Comparison of ENCODE assay signal across 1 cellular context in the genomic region with DNA sequence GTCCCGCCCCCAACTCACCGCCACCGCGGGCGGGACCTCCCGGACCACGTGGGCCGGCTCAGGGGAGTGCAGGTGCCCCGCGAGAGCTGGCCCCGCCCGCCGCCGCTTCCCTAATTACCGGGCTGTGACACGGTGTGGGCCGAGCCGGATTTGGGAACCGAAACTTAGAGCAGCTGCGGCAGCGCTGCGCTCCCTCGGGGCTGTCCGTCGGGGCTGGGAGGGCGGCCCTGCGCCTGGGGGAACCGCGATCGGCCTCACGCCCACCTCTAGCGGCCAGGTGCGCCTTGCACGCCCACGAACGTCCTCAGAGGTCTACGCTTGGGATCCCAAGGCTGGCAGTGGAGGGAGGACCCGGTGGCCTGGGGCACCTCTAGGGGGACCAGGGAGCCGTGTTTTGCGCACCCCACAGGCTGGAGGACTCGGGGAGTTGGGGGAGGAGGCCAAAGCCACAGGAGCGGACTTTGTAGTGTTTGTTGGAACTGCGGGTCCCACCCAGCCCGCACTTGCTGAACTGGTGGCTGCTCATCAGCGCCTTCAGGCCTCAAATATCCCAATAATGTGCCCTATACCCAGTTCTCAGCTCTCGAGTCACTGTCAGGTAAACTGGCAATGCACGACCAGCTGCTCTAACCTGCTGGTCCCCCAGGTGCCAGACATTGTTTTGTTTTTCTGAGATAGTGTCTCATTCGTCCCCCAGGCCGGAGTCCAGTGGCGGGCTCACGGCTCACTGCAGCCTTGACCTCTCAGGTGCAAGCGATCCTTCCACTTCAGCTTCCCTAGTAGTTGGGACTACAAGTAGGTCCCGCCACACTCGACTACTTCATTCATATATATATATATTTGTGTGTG.
TF ChIP-seq lines count a peak whose summit lies in the region.

No MANE protein-coding gene starts in this region.

TF ChIP-seq in endothelial cell of umbilical vein, 7 proteins besides CTCF, POLR2A, EP300 and RAD21:
- TF ChIP-seq POLR2AphosphoS5 (IDR thresholded peaks at IDR 0.05; ENCODE audit: insufficient read depth, low read depth, low read length), result peak; percentile 12
- TF ChIP-seq, protein P1, sequence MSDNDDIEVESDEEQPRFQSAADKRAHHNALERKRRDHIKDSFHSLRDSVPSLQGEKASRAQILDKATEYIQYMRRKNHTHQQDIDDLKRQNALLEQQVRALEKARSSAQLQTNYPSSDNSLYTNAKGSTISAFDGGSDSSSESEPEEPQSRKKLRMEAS (IDR thresholded peaks at IDR 0.05; ENCODE audit: insufficient read depth, insufficient read length), result no peak
TF ChIP-seq in endothelial cell of umbilical vein: peak in this region for 1.
